13 cellular contexts compared by ENCODE assay signal in the genomic region with DNA sequence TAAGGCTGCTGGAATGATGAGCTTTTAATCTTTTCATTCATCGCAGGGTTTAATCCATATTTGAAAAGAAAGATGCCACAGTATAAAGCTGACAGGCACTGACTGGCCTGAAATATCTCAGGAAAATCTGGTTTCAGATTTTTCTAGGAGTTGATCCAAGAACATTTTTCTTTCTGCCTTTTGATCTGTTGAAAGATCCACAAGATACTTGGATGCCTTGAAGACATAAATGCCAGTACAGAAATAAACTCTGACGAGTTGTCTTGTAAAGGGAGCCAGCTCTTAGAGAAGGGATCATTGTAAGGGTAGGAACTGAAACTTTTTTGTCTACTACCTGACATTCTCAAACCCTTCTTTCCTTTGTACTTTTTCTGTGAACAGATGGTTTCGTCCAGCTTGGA. TPM values are rescaled to one million over a fixed set of nuclear protein-coding genes. Genes with fewer than 3 reads are reported as not detected.
A peak's percentile ranks its signal among the peaks of the same experiment; 100 is the strongest.
DNase-seq lines count a peak whose midpoint lies in the region; ATAC-seq, FAIRE-seq and TF ChIP-seq lines count a peak whose summit lies in the region.
"Had no signal": no experiment of that assay in that cellular context is flagged by ENCODE, and none has a peak within 500 bp of the region (broad histone marks: within the 10 kb centered on the region; RNA-seq: fewer than 3 reads in every experiment).

No MANE protein-coding gene starts in this region.

- no peaks in the 10 kb centered on the region for H3K36me3 ChIP-seq in Loucy (ENCODE audit: insufficient read depth, low read length)
- no peaks in the 10 kb centered on the region for H3K36me3 ChIP-seq in bronchial epithelial cell (ENCODE audit: control insufficient read depth, insufficient read depth, low read length)
- H3K36me3 ChIP-seq in mesenchymal stem cell (ENCODE audit: control insufficient read depth in 1 of 2, insufficient read depth in 2 of 2, low read depth in 1 of 2, low read length in 2 of 2): no peaks in the 10 kb centered on the region
- no peaks in the 10 kb centered on the region for H3K36me3 ChIP-seq in vagina

- H3K4me1 ChIP-seq in Loucy (ENCODE audit: insufficient read depth, low read length, poor library complexity, severe bottlenecking) (no peaks in the 10 kb centered on the region), mesenchymal stem cell (ENCODE audit: control insufficient read depth, insufficient read depth, low read depth, low read length) (peaks cover 5% of the 10 kb centered on the region), vagina (peaks cover 48% of the 10 kb centered on the region)

- no peak overlapping the region for H4K91ac ChIP-seq in mesenchymal stem cell (ENCODE audit: low read length)

- 94% methylated on average over 3 of the region's 3 CpGs for WGBS in mesenchymal stem cell

- H3K9me3 ChIP-seq in Loucy (ENCODE audit: insufficient read depth, low read depth, low read length) (no peaks in the 10 kb centered on the region), mesenchymal stem cell (ENCODE audit: control insufficient read depth, low read length) (no peaks in the 10 kb centered on the region), vagina (no peaks in the 10 kb centered on the region)

- no peak overlapping the region for H3K14ac ChIP-seq in mesenchymal stem cell (ENCODE audit: low read length in 2 of 2)

- peak; percentile 38 for DNase-seq in bronchial epithelial cell (ENCODE audit: low read depth)
- DNase-seq in mesenchymal stem cell: peak; percentile 24
- DNase-seq in vagina (ENCODE audit: extremely low spot score in 2 of 2): no peak
- DNase-seq in HEK293T (ENCODE audit: extremely low spot score): no peak
- DNase-seq in C1 segment of cervical spinal cord (lab: John Stamatoyannopoulos, UW): no peak
- DNase-seq: activated naive CD8-positive, alpha-beta T cell treated with anti-CD3 and anti-CD28 coated beads, Interleukin-2, amount 50 U/mL, for 24 hours; NCI-H69; T-helper 2 cell had no signal

- TF ChIP-seq POLR2A in vagina (IDR thresholded peaks at IDR 0.05): no peak

- H3K79me2 ChIP-seq in Loucy (ENCODE audit: insufficient read depth, low read length): no peaks in the 10 kb centered on the region

- TF ChIP-seq CTCF in Loucy (conservative IDR thresholded peaks at IDR 0.05; ENCODE audit: low read length): no peak
- no peak for TF ChIP-seq CTCF in bronchial epithelial cell (IDR thresholded peaks at IDR 0.05; ENCODE audit: insufficient read depth, low read length, severe bottlenecking)
- TF ChIP-seq CTCF in vagina (IDR thresholded peaks at IDR 0.05): no peak

- H2AFZ ChIP-seq in Loucy (ENCODE audit: low read length): peak overlapping the region; percentile 20; the same call in 1 of the 2 replicates
- H2AFZ ChIP-seq in mesenchymal stem cell (ENCODE audit: low read depth, low read length): no peak overlapping the region

- H3K9me2 ChIP-seq in Loucy (replicated peaks; ENCODE audit: low read depth, low read length): no peaks in the 10 kb centered on the region

- CTCF ChIA-PET in HEK293T (lab: Yijun Ruan, JAX): interaction anchor here (0.7 to 1.5 kb wide), 5 partner anchors 103 to 757 kb away, joined by 3 to 5 read pairs (median 4); no protein-coding TSS in a partner anchor

- no peak overlapping the region for H4K8ac ChIP-seq in mesenchymal stem cell (ENCODE audit: low read length)

- H3K4me2 ChIP-seq in Loucy (ENCODE audit: low read depth, low read length, poor library complexity, severe bottlenecking): no peak overlapping the region
- H3K4me2 ChIP-seq in mesenchymal stem cell (ENCODE audit: low read length, poor library complexity, severe bottlenecking): no peak overlapping the region

- no peak for ATAC-seq in GM19395 (IDR thresholded peaks at IDR 0.05; ENCODE audit: unreplicated experiment)
- ATAC-seq: activated naive CD8-positive, alpha-beta T cell treated with anti-CD3 and anti-CD28 coated beads, Interleukin-2, amount 50 U/mL, for 24 hours; stimulated activated effector memory CD8-positive, alpha-beta T cell treated with anti-CD3 and anti-CD28 coated beads, Interleukin-12 subunit alpha, Interleukin-12 subunit beta, amount 100 ng/mL, for 72 hours had no signal

- peak overlapping the region in 1 of 2 experiments; percentile 82 for H2BK12ac ChIP-seq in mesenchymal stem cell (ENCODE audit: low read length in 2 of 2)

- no peaks in the 10 kb centered on the region for H3K27me3 ChIP-seq in Loucy (ENCODE audit: insufficient read depth, low read length, poor library complexity, severe bottlenecking)
- H3K27me3 ChIP-seq in bronchial epithelial cell (ENCODE audit: control insufficient read depth, insufficient read depth, low read length): no peaks in the 10 kb centered on the region
- no peaks in the 10 kb centered on the region for H3K27me3 ChIP-seq in mesenchymal stem cell (ENCODE audit: control insufficient read depth in 1 of 2, insufficient read depth in 1 of 2, low read length in 2 of 2)
- no peaks in the 10 kb centered on the region for H3K27me3 ChIP-seq in vagina

- H2BK120ac ChIP-seq in mesenchymal stem cell (ENCODE audit: low read depth, low read length): peak overlapping the region; percentile 58

- H2BK5ac ChIP-seq in mesenchymal stem cell (ENCODE audit: low read depth, low read length, poor library complexity, severe bottlenecking): peak overlapping the region; percentile 85

- intact Hi-C loops in vagina (cut with DNase I): loop anchor here (10.0 kb wide), 1 partner anchor 644 kb away; no protein-coding TSS in a partner anchor

- no peaks in the 10 kb centered on the region for H3K79me1 ChIP-seq in mesenchymal stem cell (replicated peaks; ENCODE audit: low read length, poor library complexity, severe bottlenecking)

- H3F3A ChIP-seq in Loucy (ENCODE audit: low read depth): no peaks in the 10 kb centered on the region

- no peak overlapping the region for H3K23ac ChIP-seq in mesenchymal stem cell (ENCODE audit: low read length in 2 of 2)

- H2BK15ac ChIP-seq in mesenchymal stem cell (ENCODE audit: low read depth, poor library complexity, severe bottlenecking): no peak overlapping the region

- H3K27ac ChIP-seq in mesenchymal stem cell (ENCODE audit: low read length, poor library complexity, severe bottlenecking): peak overlapping the region; percentile 85
- H3K27ac ChIP-seq in vagina: peak overlapping the region; percentile 91

- no peaks in the 10 kb centered on the region for H4K20me1 ChIP-seq in Loucy (ENCODE audit: insufficient read depth, low read length, poor library complexity, severe bottlenecking)

- peak overlapping the region; percentile 95 for H2AK5ac ChIP-seq in mesenchymal stem cell (ENCODE audit: low read length, severe bottlenecking)

- no peak overlapping the region for H3K18ac ChIP-seq in mesenchymal stem cell (ENCODE audit: low read depth in 1 of 2, low read length in 2 of 2)

- FAIRE-seq in bronchial epithelial cell (lab: Jason Lieb, UNC): no peak
- FAIRE-seq: frontal cortex had no signal

- no peak overlapping the region for H3K4me3 ChIP-seq in Loucy (ENCODE audit: low read length, poor library complexity, severe bottlenecking)
- H3K4me3 ChIP-seq in bronchial epithelial cell (ENCODE audit: low read depth, low read length): no peak overlapping the region
- peak overlapping the region in 1 of 2 experiments; percentile 10 for H3K4me3 ChIP-seq in mesenchymal stem cell (ENCODE audit: insufficient read depth in 1 of 2, low read depth in 1 of 2, low read length in 2 of 2)
- H3K4me3 ChIP-seq in vagina: no peak overlapping the region
- H3K4me3 ChIP-seq: lung had no signal

- POLR2A ChIA-PET in HEK293T (lab: Yijun Ruan, JAX): no interaction called here

- peak overlapping the region in 1 of 2 experiments; percentile 7 for H3K4ac ChIP-seq in mesenchymal stem cell (ENCODE audit: low read depth in 1 of 2, low read length in 2 of 2)

- H3K9ac ChIP-seq in Loucy (ENCODE audit: low read depth, low read length, poor library complexity, severe bottlenecking) (no peak overlapping the region), mesenchymal stem cell (ENCODE audit: low read length) (peak overlapping the region; percentile 81)

TF ChIP-seq in HEK293T, 16 proteins besides CTCF, POLR2A, EP300 and RAD21:
- no peak for TF ChIP-seq SUZ12 (IDR thresholded peaks at IDR 0.05)
- TF ChIP-seq BHLHE40 (IDR thresholded peaks at IDR 0.05; ENCODE audit: borderline replicate concordance): no peak
- no peak for TF ChIP-seq FOXK2 (IDR thresholded peaks at IDR 0.05)
- no peak for TF ChIP-seq NFRKB (IDR thresholded peaks at IDR 0.05)

RNA-seq across cellular contexts. Expression of a gene that starts 25.4 kb away (rescaled TPM):
- total RNA-seq in bronchial epithelial cell (not detected in 2 replicates), vagina (not detected)
- polyA plus RNA-seq in mesenchymal stem cell (2013, experiment 1 of 2): not detected
- polyA plus RNA-seq in mesenchymal stem cell (2013, experiment 2 of 2): not detected
- total RNA-seq: frontal cortex had no signal

RNA-seq across cellular contexts. Expression of a gene that starts 27.0 kb away (rescaled TPM):
- total RNA-seq in bronchial epithelial cell (12.9 and 29.4 TPM in 2 replicates), vagina (0.98 TPM)
- polyA plus RNA-seq in mesenchymal stem cell (2013, experiment 1 of 2): not detected
- not detected for polyA plus RNA-seq in mesenchymal stem cell (2013, experiment 2 of 2)

RNA-seq across cellular contexts. Expression of a gene that starts 43.4 kb away (rescaled TPM):
- total RNA-seq in bronchial epithelial cell: not detected in 2 replicates
- polyA plus RNA-seq in mesenchymal stem cell (2013, experiment 1 of 2): not detected
- polyA plus RNA-seq in mesenchymal stem cell (2013, experiment 2 of 2): not detected
- not detected for total RNA-seq in vagina
- total RNA-seq: frontal cortex, lung had no signal
- polyA plus RNA-seq: lung had no signal

RNA-seq across cellular contexts. Expression of a gene that starts 56.3 kb away (rescaled TPM):
- total RNA-seq in bronchial epithelial cell: not detected in 2 replicates
- 0.06 TPM for polyA plus RNA-seq in mesenchymal stem cell (2013, experiment 1 of 2)
- polyA plus RNA-seq in mesenchymal stem cell (2013, experiment 2 of 2): not detected
- total RNA-seq in vagina: not detected
- total RNA-seq: frontal cortex, lung had no signal
- polyA plus RNA-seq: lung had no signal

Comparison
In these comparisons a context has a peak if more than half of its experiments do, and no peak if none do; other contexts are left out.
1. DNase-seq: peak in bronchial epithelial cell (single experiment) and mesenchymal stem cell (single experiment); none in vagina (0 of 2), HEK293T (single experiment) and C1 segment of cervical spinal cord (0 of 14).